ENCODE assay signal across 11 cellular contexts in genomic region chr16:46691720-46692119, GRCh38. TPM values are rescaled to one million over a fixed set of nuclear protein-coding genes. Genes with fewer than 3 reads are reported as not detected.
DNase-seq lines count a peak whose midpoint lies in the region; ATAC-seq and TF ChIP-seq lines count a peak whose summit lies in the region.
"Had no signal": no experiment of that assay in that cellular context is flagged by ENCODE, and none has a peak within 500 bp of the region (broad histone marks: within the 10 kb centered on the region; RNA-seq: fewer than 3 reads in every experiment).

No MANE protein-coding gene starts in this region.

- peak overlapping the region; percentile 83 for H3K27ac ChIP-seq in Karpas-422 (ENCODE audit: low read length)

- DNase-seq in activated CD4-positive, alpha-beta T cell treated with anti-CD3 and anti-CD28 coated beads, Interleukin-2, amount 10 ng/mL, durations not matched to agents 7 days and 5 days: no peak
- DNase-seq in activated CD4-positive, alpha-beta T cell treated with anti-CD3 and anti-CD28 coated beads, Interleukin-2, amount 50 U/mL, for 48 hours: no peak
- peak; percentile 54 for DNase-seq in Karpas-422
- DNase-seq in chondrocyte (ENCODE audit: low spot score): no peak
- DNase-seq in NCI-H1417 treated with DMSO at 0.1 percent for 48 hours (lab: John Stamatoyannopoulos, UW): no peak
- no peak for DNase-seq in mesenteric fat pad (ENCODE audit: low spot score)
- DNase-seq: heart left ventricle; NCI-H226; stimulated activated CD8-positive, alpha-beta memory T cell treated with anti-CD3 and anti-CD28 coated beads, Interleukin-4, amount 100 ng/mL, for 48 hours had no signal

- CTCF ChIA-PET in activated CD4-positive, alpha-beta T cell treated with anti-CD3 and anti-CD28 coated beads, Interleukin-2, amount 10 ng/mL, durations not matched to agents 7 days and 5 days (lab: Charles Lee): interaction anchor here (0.7 to 3.3 kb wide), 5 partner anchors 13 to 168 kb away, joined by 3 to 14 read pairs (median 4); no protein-coding TSS in a partner anchor

- H3K9me3 ChIP-seq in Karpas-422 (ENCODE audit: low read length): no peaks in the 10 kb centered on the region
- H3K9me3 ChIP-seq in neuron (ENCODE audit: low read length): no peaks in the 10 kb centered on the region
- H3K9me3 ChIP-seq: heart left ventricle had no signal

- H3K36me3 ChIP-seq in Karpas-422 (ENCODE audit: insufficient read depth, low read length) (peaks cover 37% of the 10 kb centered on the region), neuron (ENCODE audit: insufficient read depth, low read length) (peaks cover 47% of the 10 kb centered on the region)
- H3K36me3 ChIP-seq: heart left ventricle had no signal

- H3K4me1 ChIP-seq in Karpas-422 (ENCODE audit: low read length) (peaks cover 39% of the 10 kb centered on the region), neuron (ENCODE audit: insufficient read depth, low read length) (peaks cover 26% of the 10 kb centered on the region)

- H2AFZ ChIP-seq in Karpas-422 (ENCODE audit: low read length) (no peak overlapping the region), neuron (ENCODE audit: low read depth, low read length) (no peak overlapping the region)

- H3K4me1 Mint-ChIP-seq in activated CD4-positive, alpha-beta T cell treated with anti-CD3 and anti-CD28 coated beads, Interleukin-2, amount 10 ng/mL, durations not matched to agents 7 days and 5 days: peaks cover 20% of the 10 kb centered on the region
- peaks cover 15% of the 10 kb centered on the region for H3K4me1 Mint-ChIP-seq in chondrocyte (ENCODE audit: low read depth)

- H3K4me3 Mint-ChIP-seq in activated CD4-positive, alpha-beta T cell treated with anti-CD3 and anti-CD28 coated beads, Interleukin-2, amount 10 ng/mL, durations not matched to agents 7 days and 5 days: no peak overlapping the region
- no peak overlapping the region for H3K4me3 Mint-ChIP-seq in chondrocyte (ENCODE audit: unreplicated experiment)

- peak overlapping the region; percentile 63 for H3K27ac Mint-ChIP-seq in activated CD4-positive, alpha-beta T cell treated with anti-CD3 and anti-CD28 coated beads, Interleukin-2, amount 10 ng/mL, durations not matched to agents 7 days and 5 days
- peak overlapping the region; percentile 32 for H3K27ac Mint-ChIP-seq in chondrocyte (ENCODE audit: unreplicated experiment)

- peak overlapping the region; percentile 88 for H3K4me2 ChIP-seq in Karpas-422 (ENCODE audit: low read depth, low read length, poor library complexity, severe bottlenecking)

- ATAC-seq in HG03354 (IDR thresholded peaks at IDR 0.05; ENCODE audit: poor library complexity, severe bottlenecking, unreplicated experiment): no peak
- ATAC-seq: heart left ventricle had no signal

- H3K9ac ChIP-seq in Karpas-422 (ENCODE audit: low read length): peak overlapping the region; percentile 82

- POLR2A ChIA-PET in activated CD4-positive, alpha-beta T cell treated with anti-CD3 and anti-CD28 coated beads, Interleukin-2, amount 10 ng/mL, durations not matched to agents 7 days and 5 days (lab: Charles Lee): no interaction called here

- no peaks in the 10 kb centered on the region for H3K9me2 ChIP-seq in Karpas-422 (replicated peaks; ENCODE audit: insufficient read depth, low read length)

- peak overlapping the region; percentile 82 for H3K4me3 ChIP-seq in Karpas-422 (ENCODE audit: low read length)
- peak overlapping the region; percentile 85 for H3K4me3 ChIP-seq in neuron (ENCODE audit: low read length)
- H3K4me3 ChIP-seq: heart left ventricle had no signal

- no peak for TF ChIP-seq CTCF in chondrocyte (IDR thresholded peaks at IDR 0.05)

- H3K27me3 ChIP-seq in Karpas-422 (ENCODE audit: low read length) (no peaks in the 10 kb centered on the region), neuron (ENCODE audit: insufficient read depth, low read length) (no peaks in the 10 kb centered on the region)
- H3K27me3 ChIP-seq: heart left ventricle had no signal

- peaks cover 34% of the 10 kb centered on the region for H4K20me1 ChIP-seq in Karpas-422 (ENCODE audit: insufficient read depth, low read depth, low read length)

- peaks cover 55% of the 10 kb centered on the region for H3K79me2 ChIP-seq in Karpas-422 (ENCODE audit: low read length)

- no peaks in the 10 kb centered on the region for H3K27me3 Mint-ChIP-seq in activated CD4-positive, alpha-beta T cell treated with anti-CD3 and anti-CD28 coated beads, Interleukin-2, amount 10 ng/mL, durations not matched to agents 7 days and 5 days
- no peaks in the 10 kb centered on the region for H3K27me3 Mint-ChIP-seq in chondrocyte (ENCODE audit: low read depth)

- peaks cover 37% of the 10 kb centered on the region for H3K36me3 Mint-ChIP-seq in activated CD4-positive, alpha-beta T cell treated with anti-CD3 and anti-CD28 coated beads, Interleukin-2, amount 10 ng/mL, durations not matched to agents 7 days and 5 days (ENCODE audit: low read depth)
- H3K36me3 Mint-ChIP-seq in chondrocyte (ENCODE audit: low read depth): peaks cover 4% of the 10 kb centered on the region

- no peaks in the 10 kb centered on the region for H3K9me3 Mint-ChIP-seq in activated CD4-positive, alpha-beta T cell treated with anti-CD3 and anti-CD28 coated beads, Interleukin-2, amount 10 ng/mL, durations not matched to agents 7 days and 5 days
- no peaks in the 10 kb centered on the region for H3K9me3 Mint-ChIP-seq in chondrocyte (ENCODE audit: low read depth)

RNA-seq across cellular contexts. Expression of gene ORC6, which starts 2.3 kb away (rescaled TPM):
- 10 to 100 TPM; 29.2 to 37.5 TPM for total RNA-seq in activated CD4-positive, alpha-beta T cell treated with anti-CD3 and anti-CD28 coated beads, Interleukin-2, amount 10 ng/mL, durations not matched to agents 7 days and 5 days
- 24.4 and 38.0 TPM in 2 replicates for total RNA-seq in Karpas-422 (2014; rRNA removed; shearing (Covaris generic); ENCODE audit: low replicate concordance)
- total RNA-seq in chondrocyte (6.3 to 12.4 TPM (median 6.7 TPM) in 3 replicates), mesenteric fat pad (1.1 TPM)

RNA-seq across cellular contexts. Expression of gene VPS35, which starts 2.7 kb away (rescaled TPM):
- 10 to 100 TPM; 71.7 to 75.0 TPM for total RNA-seq in activated CD4-positive, alpha-beta T cell treated with anti-CD3 and anti-CD28 coated beads, Interleukin-2, amount 10 ng/mL, durations not matched to agents 7 days and 5 days
- 47.5 and 91.1 TPM in 2 replicates for total RNA-seq in Karpas-422 (2014; rRNA removed; shearing (Covaris generic); ENCODE audit: low replicate concordance)
- total RNA-seq in chondrocyte (105 to 115 TPM (median 112 TPM) in 3 replicates), mesenteric fat pad (104 TPM)

RNA-seq across cellular contexts. Expression of gene MYLK3, which starts 56.4 kb away (rescaled TPM):
- under 1 TPM; 0.02 to 0.50 TPM for total RNA-seq in activated CD4-positive, alpha-beta T cell treated with anti-CD3 and anti-CD28 coated beads, Interleukin-2, amount 10 ng/mL, durations not matched to agents 7 days and 5 days
- total RNA-seq in Karpas-422 (2014; rRNA removed; shearing (Covaris generic); ENCODE audit: low replicate concordance): 0.72 and 1.3 TPM in 2 replicates
- 0.05 to 0.65 TPM (median 0.32 TPM) in 3 replicates for total RNA-seq in chondrocyte
- total RNA-seq in mesenteric fat pad: 0.58 TPM
